ENCODE assay signal across 11 cellular contexts in genomic region chr3:113985526-113985925, GRCh38. TPM values are rescaled to one million over a fixed set of nuclear protein-coding genes. Genes with fewer than 3 reads are reported as not detected.
DNase-seq lines count a peak whose midpoint lies in the region; ATAC-seq, FAIRE-seq and TF ChIP-seq lines count a peak whose summit lies in the region.
"Had no signal": no experiment of that assay in that cellular context is flagged by ENCODE, and none has a peak within 500 bp of the region (broad histone marks: within the 10 kb centered on the region; RNA-seq: fewer than 3 reads in every experiment).

No MANE protein-coding gene starts in this region.

- H3K36me3 Mint-ChIP-seq in effector memory CD8-positive, alpha-beta T cell (ENCODE audit: insufficient read depth): peaks cover 8% of the 10 kb centered on the region
- no peaks in the 10 kb centered on the region for H3K36me3 Mint-ChIP-seq in Calu3 (ENCODE audit: insufficient read depth, unreplicated experiment)

- no TSS peak for BruUV-seq in Calu3 (replicated peaks; lab: Mats Ljungman, UMichigan)

- CTCF ChIA-PET in Calu3 (lab: Charles Lee): no interaction called here

- intact Hi-C loops in Calu3 (cut with micrococcal nuclease; ENCODE audit: unreplicated experiment): no loop called here

- peaks cover 0 to 2% of the 10 kb centered on the region in 2 donors for H3K4me1 Mint-ChIP-seq in effector memory CD8-positive, alpha-beta T cell (ENCODE audit: low read depth in 2 of 2)
- no peaks in the 10 kb centered on the region for H3K4me1 Mint-ChIP-seq in Calu3 (ENCODE audit: low read depth, unreplicated experiment)

- no peak overlapping the region for H3K27ac Mint-ChIP-seq in effector memory CD8-positive, alpha-beta T cell
- no peak overlapping the region for H3K27ac Mint-ChIP-seq in Calu3 (ENCODE audit: unreplicated experiment)

- no peaks in the 10 kb centered on the region for H3K27me3 ChIP-seq in effector memory CD4-positive, alpha-beta T cell (replicated peaks; ENCODE audit: control insufficient read depth, insufficient read depth, low read length, poor library complexity, severe bottlenecking)
- H3K27me3 ChIP-seq: cardiac muscle cell had no signal

- H3K9me3 Mint-ChIP-seq in effector memory CD8-positive, alpha-beta T cell: no peaks in the 10 kb centered on the region
- peaks cover 6% of the 10 kb centered on the region for H3K9me3 Mint-ChIP-seq in Calu3 (ENCODE audit: low read depth, unreplicated experiment)

- H3K4me3 ChIP-seq in effector memory CD4-positive, alpha-beta T cell (ENCODE audit: insufficient read depth, low read depth, low read length, poor library complexity, severe bottlenecking): no peak overlapping the region
- H3K4me3 ChIP-seq: cardiac muscle cell, lower lobe of right lung had no signal

- FAIRE-seq in GM12891 (lab: Jason Lieb, UNC): peak; percentile 82
- FAIRE-seq: frontal cortex had no signal

- no peaks in the 10 kb centered on the region for H3K4me1 ChIP-seq in effector memory CD4-positive, alpha-beta T cell (ENCODE audit: control insufficient read depth, insufficient read depth, low read length, poor library complexity, severe bottlenecking)
- H3K4me1 ChIP-seq: lower lobe of right lung had no signal

- peaks cover under 1% of the 10 kb centered on the region for H3K36me3 ChIP-seq in effector memory CD4-positive, alpha-beta T cell (ENCODE audit: control insufficient read depth, insufficient read depth, low read length)
- H3K36me3 ChIP-seq: cardiac muscle cell had no signal

- no peak overlapping the region for H3K27ac ChIP-seq in effector memory CD4-positive, alpha-beta T cell (ENCODE audit: insufficient read depth, low read length, poor library complexity, severe bottlenecking)
- H3K27ac ChIP-seq: cardiac muscle cell, lower lobe of right lung had no signal

- DNase-seq in GM12891 (ENCODE audit: insufficient read length, low spot score): no peak
- DNase-seq in effector memory CD8-positive, alpha-beta T cell: no peak
- DNase-seq in cortex of kidney (lab: John Stamatoyannopoulos, UW): no peak
- DNase-seq in Calu3: no peak
- DNase-seq in activated CD8-positive, alpha-beta memory T cell treated with anti-CD3 and anti-CD28 coated beads for 24 hours: no peak
- no peak for DNase-seq in effector memory CD4-positive, alpha-beta T cell
- DNase-seq: lower lobe of right lung had no signal

- no peaks in the 10 kb centered on the region for H3K27me3 Mint-ChIP-seq in effector memory CD8-positive, alpha-beta T cell
- no peaks in the 10 kb centered on the region for H3K27me3 Mint-ChIP-seq in Calu3 (ENCODE audit: unreplicated experiment)

- no peak for TF ChIP-seq POLR2A in GM12891 (IDR thresholded peaks at IDR 0.05; ENCODE audit: low read depth, low read length)

- H3K4me3 Mint-ChIP-seq in effector memory CD8-positive, alpha-beta T cell: no peak overlapping the region
- no peak overlapping the region for H3K4me3 Mint-ChIP-seq in Calu3 (ENCODE audit: low read depth, unreplicated experiment)

- ATAC-seq in GM21529 (IDR thresholded peaks at IDR 0.05; ENCODE audit: unreplicated experiment) (peak; percentile 74), HG03520 (IDR thresholded peaks at IDR 0.05; ENCODE audit: unreplicated experiment) (peak; percentile 77)
- ATAC-seq in effector memory CD8-positive, alpha-beta T cell (replicated peaks): peak; percentile 58
- ATAC-seq: lower lobe of right lung had no signal

- no peaks in the 10 kb centered on the region for H3K9me3 ChIP-seq in effector memory CD4-positive, alpha-beta T cell (ENCODE audit: control insufficient read depth, low read length)
- H3K9me3 ChIP-seq: lower lobe of right lung had no signal

- TF ChIP-seq CTCF in Calu3 (IDR thresholded peaks at IDR 0.05; ENCODE audit: unreplicated experiment): no peak

TF ChIP-seq in GM12891, 5 proteins besides CTCF, POLR2A, EP300 and RAD21:
- no peak for TF ChIP-seq POLR2AphosphoS5 (IDR thresholded peaks at IDR 0.05; ENCODE audit: low read depth, low read length)
- no peak for TF ChIP-seq PAX5 (IDR thresholded peaks at IDR 0.05; ENCODE audit: insufficient read depth, low read length, severe bottlenecking)
- TF ChIP-seq SPI1 (IDR thresholded peaks at IDR 0.05; ENCODE audit: low read depth, low read length): no peak
- no peak for TF ChIP-seq TAF1 (IDR thresholded peaks at IDR 0.05; ENCODE audit: low read depth, low read length)
- no peak for TF ChIP-seq POU2F2 (IDR thresholded peaks at IDR 0.05; ENCODE audit: low read depth, low read length)

RNA-seq across cellular contexts. Expression of gene ZDHHC23, which starts 37.7 kb away (rescaled TPM):
- polyA plus RNA-seq in GM12891 (2012; ENCODE audit: low read depth, missing spikeins): 0.87 TPM
- total RNA-seq in Calu3 (2022): 17.8 and 22.0 TPM in 2 replicates
